9 cellular contexts compared by ENCODE assay signal in genomic region chr2:164388511-164388910, GRCh38.
DNase-seq lines count a peak whose midpoint lies in the region; ATAC-seq and TF ChIP-seq lines count a peak whose summit lies in the region.
"Had no signal": no experiment of that assay in that cellular context is flagged by ENCODE, and none has a peak within 500 bp of the region (broad histone marks: within the 10 kb centered on the region; RNA-seq: fewer than 3 reads in every experiment).

No MANE protein-coding gene starts in this region.

- peak overlapping the region; percentile 62 for H3K27ac Mint-ChIP-seq in type B pancreatic cell
- H3K27ac Mint-ChIP-seq in activated CD4-positive, alpha-beta memory T cell treated with anti-CD3 and anti-CD28 coated beads for 36 hours = no peak overlapping the region

- no peak overlapping the region for H3K4me3 Mint-ChIP-seq in type B pancreatic cell
- no peak overlapping the region for H3K4me3 Mint-ChIP-seq in activated CD4-positive, alpha-beta memory T cell treated with anti-CD3 and anti-CD28 coated beads for 36 hours

- no peaks in the 10 kb centered on the region for H3K36me3 Mint-ChIP-seq in type B pancreatic cell
- H3K36me3 Mint-ChIP-seq in activated CD4-positive, alpha-beta memory T cell treated with anti-CD3 and anti-CD28 coated beads for 36 hours = no peaks in the 10 kb centered on the region

- DNase-seq in NCI-H748 (lab: John Stamatoyannopoulos, UW; ENCODE audit: unreplicated experiment) = peak; percentile 28
- no peak for DNase-seq in NCI-H748 treated with DMSO at 0.1 percent for 48 hours (lab: John Stamatoyannopoulos, UW)
- DNase-seq in dermis blood vessel endothelial cell = peak; percentile 71
- DNase-seq in type B pancreatic cell (ENCODE audit: extremely low spot score, unreplicated experiment) = no peak
- DNase-seq in stimulated activated CD4-positive, alpha-beta T cell treated with anti-CD3 and anti-CD28 coated beads, Interleukin-1b, Interleukin-23, amount 100 ng/mL, for 48 hours = no peak
- DNase-seq in NCI-H2196 treated with DMSO at 0.1 percent for 48 hours (lab: John Stamatoyannopoulos, UW; ENCODE audit: unreplicated experiment) = no peak
- DNase-seq in activated CD4-positive, alpha-beta memory T cell treated with anti-CD3 and anti-CD28 coated beads for 36 hours = no peak
- DNase-seq: AML-193 had no signal

- H3K9me3 Mint-ChIP-seq in type B pancreatic cell = no peaks in the 10 kb centered on the region
- H3K9me3 Mint-ChIP-seq in activated CD4-positive, alpha-beta memory T cell treated with anti-CD3 and anti-CD28 coated beads for 36 hours = peaks cover 2% of the 10 kb centered on the region

- ATAC-seq in HG03520 (IDR thresholded peaks at IDR 0.05; ENCODE audit: unreplicated experiment) = peak; percentile 70

- peaks cover 6% of the 10 kb centered on the region for H3K4me1 Mint-ChIP-seq in type B pancreatic cell (ENCODE audit: unreplicated experiment)
- H3K4me1 Mint-ChIP-seq in activated CD4-positive, alpha-beta memory T cell treated with anti-CD3 and anti-CD28 coated beads for 36 hours (ENCODE audit: low read depth) = no peaks in the 10 kb centered on the region

- H3K27me3 Mint-ChIP-seq in type B pancreatic cell = no peaks in the 10 kb centered on the region
- no peaks in the 10 kb centered on the region for H3K27me3 Mint-ChIP-seq in activated CD4-positive, alpha-beta memory T cell treated with anti-CD3 and anti-CD28 coated beads for 36 hours

- intact Hi-C loops in activated CD4-positive, alpha-beta memory T cell treated with anti-CD3 and anti-CD28 coated beads for 36 hours (cut with micrococcal nuclease) = no loop called here

- TF ChIP-seq CTCF in type B pancreatic cell (conservative IDR thresholded peaks at IDR 0.05) = no peak

- CTCF ChIA-PET in activated CD4-positive, alpha-beta memory T cell treated with anti-CD3 and anti-CD28 coated beads for 36 hours (lab: Charles Lee) = no interaction called here

- POLR2A ChIA-PET in activated CD4-positive, alpha-beta memory T cell treated with anti-CD3 and anti-CD28 coated beads for 36 hours (lab: Charles Lee) = no interaction called here

Comparison
In these comparisons a context has a peak if more than half of its experiments do, and no peak if none do; other contexts are left out.
1. DNase-seq: peak in NCI-H748 (single experiment) and dermis blood vessel endothelial cell (single experiment); none in NCI-H748 treated with DMSO at 0.1 percent for 48 hours (single experiment), type B pancreatic cell (single experiment), stimulated activated CD4-positive, alpha-beta T cell treated with anti-CD3 and anti-CD28 coated beads, Interleukin-1b, Interleukin-23, amount 100 ng/mL, for 48 hours (single experiment), NCI-H2196 treated with DMSO at 0.1 percent for 48 hours (single experiment) and activated CD4-positive, alpha-beta memory T cell treated with anti-CD3 and anti-CD28 coated beads for 36 hours (single experiment).